In genomic region chr11:124209824-124210357, GRCh38 we compare ENCODE assay signal across 6 cellular contexts. TPM values are rescaled to one million over a fixed set of nuclear protein-coding genes. Genes with fewer than 3 reads are reported as not detected.
"Had no signal": no experiment of that assay in that cellular context is flagged by ENCODE, and none has a peak within 500 bp of the region (broad histone marks: within the 10 kb centered on the region; RNA-seq: fewer than 3 reads in every experiment).

No MANE protein-coding gene starts in this region.

- H3K4me3 Mint-ChIP-seq: GM23338, H9 had no signal

- H3K4me1 Mint-ChIP-seq: GM23338 had no signal

- H3K4me3 ChIP-seq: GM23338 had no signal

- H3K27ac Mint-ChIP-seq: GM23338, H9 had no signal

- ATAC-seq: GM23338 had no signal

- H3K9me3 Mint-ChIP-seq: GM23338, H9 had no signal

- DNase-seq: H9, HCEC 1CT, IMR-90 had no signal

RNA-seq across cellular contexts. Expression of gene OR10D3, which starts 26.7 kb away (rescaled TPM):
- total RNA-seq: GM23338, H1, H9, HT-29, IMR-90 had no signal

RNA-seq across cellular contexts. Expression of gene OR8G1, which starts 31.0 kb away (rescaled TPM):
- total RNA-seq: GM23338, H1, H9, HT-29, IMR-90 had no signal

RNA-seq across cellular contexts. Expression of gene OR8G5, which starts 46.3 kb away (rescaled TPM):
- total RNA-seq: GM23338, H1, H9, HT-29, IMR-90 had no signal
